ENCODE assay signal across 8 cellular contexts in the genomic region with DNA sequence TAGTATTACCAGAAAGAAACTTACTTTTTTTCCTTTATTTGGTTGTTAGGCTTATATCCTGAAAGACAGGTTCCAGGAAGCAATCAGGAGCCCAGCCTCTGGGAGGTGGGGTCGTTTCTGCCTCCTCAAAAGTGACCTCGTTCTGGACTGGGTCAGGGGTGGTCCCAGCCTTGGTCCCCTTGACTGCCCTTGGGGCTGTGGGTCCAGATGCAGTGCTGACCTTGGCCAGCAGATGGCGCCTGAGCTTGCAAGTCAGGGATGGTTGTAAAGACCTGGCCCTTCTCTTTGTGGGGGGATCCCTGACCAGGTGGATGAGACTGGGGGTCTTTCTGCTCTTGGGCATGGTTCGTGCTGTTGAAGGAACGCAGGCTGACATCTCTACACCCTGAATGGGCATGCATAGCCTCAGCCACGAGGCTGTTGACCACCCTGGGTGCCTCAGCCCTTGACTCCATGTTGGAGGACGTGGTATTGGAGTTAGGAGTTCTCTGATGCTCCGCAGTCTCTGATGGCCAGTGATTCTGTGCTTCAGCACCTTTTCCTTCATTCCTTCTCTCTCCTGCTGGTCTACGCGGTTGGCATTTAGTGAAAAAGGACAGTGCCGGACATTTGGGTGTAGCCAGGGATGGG.
DNase-seq lines count a peak whose midpoint lies in the region; ATAC-seq and TF ChIP-seq lines count a peak whose summit lies in the region.

No MANE protein-coding gene starts in this region.

- intact Hi-C loops in left colon (cut with DNase I, micrococcal nuclease), result loop anchor here in 1 of 2 donors (10.0 kb wide), 1 partner anchor 703 kb away; no protein-coding TSS in a partner anchor

- peak; percentile 72 for ATAC-seq in GM21825 (IDR thresholded peaks at IDR 0.05; ENCODE audit: unreplicated experiment)
- peak; percentile 67 for ATAC-seq in left colon
- no peak for ATAC-seq in GM18505 (IDR thresholded peaks at IDR 0.05; ENCODE audit: unreplicated experiment)

- no peak for TF ChIP-seq POLR2A in GM18505 (IDR thresholded peaks at IDR 0.05; ENCODE audit: borderline replicate concordance, extremely low read depth, insufficient read depth, insufficient read length)

- DNase-seq in GDM1 (lab: John Stamatoyannopoulos, UW), result peak; percentile 12
- DNase-seq in MV-4-11 (lab: John Stamatoyannopoulos, UW), result peak; percentile 31
- peak; percentile 49 to 76 for DNase-seq in activated CD4-positive, alpha-beta T cell treated with anti-CD3 and anti-CD28 coated beads for 4 hours
- DNase-seq in cerebellum (ENCODE audit: low spot score), result peak; percentile 67
- peak; percentile 43 to 78 for DNase-seq in left colon
- peak; percentile 52 for DNase-seq in stimulated activated CD4-positive, alpha-beta T cell treated with anti-CD3 and anti-CD28 coated beads, Interleukin-2, amount 100 ng/mL, for 4 hours (ENCODE audit: low read depth)

Comparison
In these comparisons a context has a peak if more than half of its experiments do, and no peak if none do; other contexts are left out.
1. DNase-seq: peak in every context shown above with its lines; median percentile 67 in cerebellum; 62 in activated CD4-positive, alpha-beta T cell treated with anti-CD3 and anti-CD28 coated beads for 4 hours; 60 in left colon; 52 in stimulated activated CD4-positive, alpha-beta T cell treated with anti-CD3 and anti-CD28 coated beads, Interleukin-2, amount 100 ng/mL, for 4 hours; 31 in MV-4-11; 12 in GDM1.